In the genomic region with DNA sequence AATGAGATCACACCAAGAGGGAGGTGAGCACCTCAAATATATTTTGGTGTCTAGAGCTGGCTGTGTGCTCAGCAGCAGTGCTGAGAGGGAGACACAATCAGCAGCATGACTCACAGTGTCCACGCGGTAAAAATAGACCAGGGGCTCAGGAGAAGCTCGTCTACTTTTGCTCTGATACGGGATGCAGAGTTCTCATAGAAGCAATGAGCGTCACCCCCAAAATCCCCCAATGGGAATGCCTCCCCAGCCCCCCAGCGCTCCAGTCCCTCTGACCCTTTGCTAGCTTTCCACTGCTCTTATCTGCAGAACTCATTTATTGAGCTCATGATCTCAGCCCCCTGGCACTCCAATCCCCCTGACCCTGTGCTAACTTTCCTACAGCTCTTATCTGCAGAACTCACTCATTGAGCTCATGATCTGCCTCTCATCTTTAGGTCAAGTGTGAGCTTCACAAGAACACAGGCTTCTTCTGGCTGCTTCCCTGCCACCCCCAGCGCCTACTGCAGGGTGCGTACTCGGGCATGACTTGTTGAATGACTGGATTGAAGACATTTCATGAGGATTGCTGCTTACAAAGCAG, we compare ENCODE assay signal across 17 cellular contexts. TPM values are rescaled to one million over a fixed set of nuclear protein-coding genes. Genes with fewer than 3 reads are reported as not detected.
A peak's percentile ranks its signal among the peaks of the same experiment; 100 is the strongest.
DNase-seq lines count a peak whose midpoint lies in the region; ATAC-seq, FAIRE-seq and TF ChIP-seq lines count a peak whose summit lies in the region.
"Had no signal": no experiment of that assay in that cellular context is flagged by ENCODE, and none has a peak within 500 bp of the region (broad histone marks: within the 10 kb centered on the region; RNA-seq: fewer than 3 reads in every experiment).

No MANE protein-coding gene starts in this region.

- TF ChIP-seq CTCF in astrocyte (IDR thresholded peaks at IDR 0.05; ENCODE audit: insufficient read depth, low read depth, low read length) (no peak), left ventricle myocardium inferior (IDR thresholded peaks at IDR 0.05; ENCODE audit: borderline replicate concordance) (no peak), gastrocnemius medialis (IDR thresholded peaks at IDR 0.05 in 4 of 5, conservative IDR thresholded peaks at IDR 0.05 in 1 of 5) (no peak), glutamatergic neuron (IDR thresholded peaks at IDR 0.05; ENCODE audit: partially characterized antibody, unreplicated experiment) (no peak)

- TF ChIP-seq POLR2A in gastrocnemius medialis (IDR thresholded peaks at IDR 0.05), result no peak

- H3K27ac Mint-ChIP-seq in astrocyte (ENCODE audit: unreplicated experiment) (peak overlapping the region; percentile 99), glutamatergic neuron (ENCODE audit: unreplicated experiment) (no peak overlapping the region)
- H3K27ac Mint-ChIP-seq: activated naive CD4-positive, alpha-beta T cell treated with anti-CD3 and anti-CD28 coated beads for 36 hours; effector memory CD8-positive, alpha-beta T cell had no signal

- H2AFZ ChIP-seq in astrocyte (ENCODE audit: low read depth, low read length), result peak overlapping the region; percentile 19

- peak; percentile 9 for FAIRE-seq in astrocyte (lab: Jason Lieb, UNC)
- FAIRE-seq: GM19239 had no signal

- no peaks in the 10 kb centered on the region for H3K9me3 ChIP-seq in astrocyte (ENCODE audit: insufficient read depth, low read depth, low read length)
- no peaks in the 10 kb centered on the region for H3K9me3 ChIP-seq in left ventricle myocardium inferior (replicated peaks)
- H3K9me3 ChIP-seq in gastrocnemius medialis, result no peaks in the 10 kb centered on the region
- H3K9me3 ChIP-seq: sigmoid colon, vagina had no signal

- peak; percentile 56 to 84 for ATAC-seq in gastrocnemius medialis
- ATAC-seq in HG02759 (IDR thresholded peaks at IDR 0.05; ENCODE audit: unreplicated experiment), result no peak
- no peak for ATAC-seq in HG03175 (IDR thresholded peaks at IDR 0.05; ENCODE audit: unreplicated experiment)
- no peak for ATAC-seq in HG02623 (IDR thresholded peaks at IDR 0.05; ENCODE audit: unreplicated experiment)
- ATAC-seq: effector memory CD8-positive, alpha-beta T cell had no signal

- in situ Hi-C loops in gastrocnemius medialis (cut with MboI; ENCODE audit: low sequenced_read_pairs in 4 of 4), result no loop called here

- H3K4me1 ChIP-seq in astrocyte (ENCODE audit: insufficient read depth, low read length) (peaks cover 22% of the 10 kb centered on the region), left ventricle myocardium inferior (peaks cover 69% of the 10 kb centered on the region), gastrocnemius medialis (no peaks in the 10 kb centered on the region)
- H3K4me1 ChIP-seq: vagina had no signal

- H3K36me3 ChIP-seq in astrocyte (ENCODE audit: insufficient read depth, low read length) (no peaks in the 10 kb centered on the region), left ventricle myocardium inferior (no peaks in the 10 kb centered on the region), gastrocnemius medialis (no peaks in the 10 kb centered on the region)
- H3K36me3 ChIP-seq: sigmoid colon, vagina had no signal

- H3K27ac ChIP-seq in astrocyte (ENCODE audit: low read depth, low read length) (peak overlapping the region; percentile 95), left ventricle myocardium inferior (replicated peaks) (peak overlapping the region; percentile 92), gastrocnemius medialis (no peak overlapping the region)
- H3K27ac ChIP-seq: sigmoid colon, vagina had no signal

- H3K4me3 Mint-ChIP-seq in astrocyte (ENCODE audit: unreplicated experiment), result peak overlapping the region; percentile 62
- no peak overlapping the region for H3K4me3 Mint-ChIP-seq in glutamatergic neuron (ENCODE audit: unreplicated experiment)
- H3K4me3 Mint-ChIP-seq: activated naive CD4-positive, alpha-beta T cell treated with anti-CD3 and anti-CD28 coated beads for 36 hours; effector memory CD8-positive, alpha-beta T cell had no signal

- H3K4me1 Mint-ChIP-seq in astrocyte (ENCODE audit: low read depth, unreplicated experiment) (peaks cover 42% of the 10 kb centered on the region), glutamatergic neuron (ENCODE audit: low read depth, unreplicated experiment) (peaks cover 18% of the 10 kb centered on the region)

- intact Hi-C loops in left ventricle myocardium inferior (cut with micrococcal nuclease) (loop anchor here (10.0 kb wide), 1 partner anchor 359 kb away; no protein-coding TSS in a partner anchor), gastrocnemius medialis (cut with DNase I; ENCODE audit: low total_unique reads) (no loop called here)

- H3K27me3 Mint-ChIP-seq in astrocyte (ENCODE audit: low read depth, unreplicated experiment) (no peaks in the 10 kb centered on the region), glutamatergic neuron (ENCODE audit: unreplicated experiment) (peaks cover 2% of the 10 kb centered on the region)

- H4K20me1 ChIP-seq in astrocyte (ENCODE audit: insufficient read depth, low read length), result peaks cover 4% of the 10 kb centered on the region

- peaks cover 2% of the 10 kb centered on the region for H3K79me2 ChIP-seq in astrocyte (ENCODE audit: insufficient read depth, low read length)

- H3K4me3 ChIP-seq in astrocyte (ENCODE audit: insufficient read depth, low read depth, low read length), result peak overlapping the region; percentile 7
- peak overlapping the region; percentile 34 for H3K4me3 ChIP-seq in left ventricle myocardium inferior
- no peak overlapping the region for H3K4me3 ChIP-seq in gastrocnemius medialis
- H3K4me3 ChIP-seq: sigmoid colon, vagina had no signal

- peak overlapping the region; percentile 81 for H3K9ac ChIP-seq in astrocyte (ENCODE audit: low read length)

- H3K36me3 Mint-ChIP-seq in astrocyte (ENCODE audit: low read depth, unreplicated experiment) (peaks cover 5% of the 10 kb centered on the region), glutamatergic neuron (ENCODE audit: unreplicated experiment) (no peaks in the 10 kb centered on the region)

- DNase-seq in EH (ENCODE audit: low read depth) (peak; percentile 41), astrocyte (ENCODE audit: low read depth) (peak; percentile 50), left ventricle myocardium inferior (peak; percentile 51), gastrocnemius medialis (no peak), glutamatergic neuron (no peak)
- DNase-seq: activated naive CD4-positive, alpha-beta T cell treated with anti-CD3 and anti-CD28 coated beads for 36 hours; effector memory CD8-positive, alpha-beta T cell; H7; KG1; NCI-H2081 treated with DMSO at 0.1 percent for 48 hours; sigmoid colon had no signal

- peak overlapping the region; percentile 81 for H3K4me2 ChIP-seq in astrocyte (ENCODE audit: low read length)

- H3K27me3 ChIP-seq in astrocyte (ENCODE audit: insufficient read depth, low read length), result no peaks in the 10 kb centered on the region
- H3K27me3 ChIP-seq in left ventricle myocardium inferior (ENCODE audit: low read depth), result no peaks in the 10 kb centered on the region
- H3K27me3 ChIP-seq in gastrocnemius medialis, result no peaks in the 10 kb centered on the region
- H3K27me3 ChIP-seq: vagina had no signal

- H3K9me3 Mint-ChIP-seq in astrocyte (ENCODE audit: unreplicated experiment) (no peaks in the 10 kb centered on the region), glutamatergic neuron (ENCODE audit: unreplicated experiment) (peaks cover 5% of the 10 kb centered on the region)
- H3K9me3 Mint-ChIP-seq: activated naive CD4-positive, alpha-beta T cell treated with anti-CD3 and anti-CD28 coated beads for 36 hours; effector memory CD8-positive, alpha-beta T cell had no signal

RNA-seq across cellular contexts. Expression of gene SYNDIG1, which starts 34.0 kb away (rescaled TPM):
- 5.7 and 8.7 TPM in 2 replicates for total RNA-seq in astrocyte
- total RNA-seq in left ventricle myocardium inferior, result 21.4 TPM
- 1 to 10 TPM in 1 of 4 donors, under 1 TPM in 2, not detected in 1; 0.20 to 1.3 (median 0.66) TPM for total RNA-seq in gastrocnemius medialis
- total RNA-seq in glutamatergic neuron (ENCODE audit: unreplicated experiment), result 10.4 TPM
- total RNA-seq: activated naive CD4-positive, alpha-beta T cell treated with anti-CD3 and anti-CD28 coated beads for 36 hours; T-helper 1 cell treated with Interleukin-12 subunit alpha and Interleukin-12 subunit beta and Interleukin-4 antibody, amounts not matched to agents 30 ng/mL and 1 ng/mL, for 36 hours had no signal

Comparison
In these comparisons a context has a peak if more than half of its experiments do, and no peak if none do; other contexts are left out.
1. DNase-seq: peak in EH (single experiment), astrocyte (single experiment) and left ventricle myocardium inferior (single experiment); none in gastrocnemius medialis (0 of 2) and glutamatergic neuron (single experiment).
2. H3K27ac ChIP-seq: peak in astrocyte (single experiment) and left ventricle myocardium inferior (single experiment); none in gastrocnemius medialis (0 of 4).
3. H3K4me3 ChIP-seq: peak in astrocyte (single experiment) and left ventricle myocardium inferior (single experiment); none in gastrocnemius medialis (0 of 4).
4. ATAC-seq: peak in gastrocnemius medialis (2 of 2); none in HG02759 (single experiment), HG03175 (single experiment) and HG02623 (single experiment).